In the genomic region with DNA sequence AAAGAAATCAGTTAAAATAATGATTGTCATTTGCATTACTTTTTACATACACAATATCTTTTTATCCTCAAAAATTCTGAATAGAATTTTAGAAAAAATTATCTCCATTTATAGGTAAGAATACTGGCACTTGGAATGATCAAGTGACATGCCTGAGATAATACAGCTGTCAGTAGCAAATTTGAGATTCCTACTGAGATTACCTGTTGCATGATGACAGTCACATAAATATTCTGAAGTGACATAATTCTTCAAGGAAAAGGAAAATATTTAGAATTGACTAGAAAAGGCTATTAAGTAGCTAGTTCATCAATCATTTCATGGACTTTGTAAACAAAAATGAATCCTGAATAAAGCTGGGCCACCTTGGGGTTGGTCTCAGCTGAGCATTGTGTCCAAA, we compare ENCODE assay signal across 5 cellular contexts.
"Had no signal": no experiment of that assay in that cellular context is flagged by ENCODE, and none has a peak within 500 bp of the region (broad histone marks: within the 10 kb centered on the region; RNA-seq: fewer than 3 reads in every experiment).

No MANE protein-coding gene starts in this region.

- DNase-seq: IMR-90, KBM-7, KG1 had no signal

- H3K27ac ChIP-seq: HL-60 had no signal

- H3K4me3 ChIP-seq: K562 had no signal
